In the genomic region with DNA sequence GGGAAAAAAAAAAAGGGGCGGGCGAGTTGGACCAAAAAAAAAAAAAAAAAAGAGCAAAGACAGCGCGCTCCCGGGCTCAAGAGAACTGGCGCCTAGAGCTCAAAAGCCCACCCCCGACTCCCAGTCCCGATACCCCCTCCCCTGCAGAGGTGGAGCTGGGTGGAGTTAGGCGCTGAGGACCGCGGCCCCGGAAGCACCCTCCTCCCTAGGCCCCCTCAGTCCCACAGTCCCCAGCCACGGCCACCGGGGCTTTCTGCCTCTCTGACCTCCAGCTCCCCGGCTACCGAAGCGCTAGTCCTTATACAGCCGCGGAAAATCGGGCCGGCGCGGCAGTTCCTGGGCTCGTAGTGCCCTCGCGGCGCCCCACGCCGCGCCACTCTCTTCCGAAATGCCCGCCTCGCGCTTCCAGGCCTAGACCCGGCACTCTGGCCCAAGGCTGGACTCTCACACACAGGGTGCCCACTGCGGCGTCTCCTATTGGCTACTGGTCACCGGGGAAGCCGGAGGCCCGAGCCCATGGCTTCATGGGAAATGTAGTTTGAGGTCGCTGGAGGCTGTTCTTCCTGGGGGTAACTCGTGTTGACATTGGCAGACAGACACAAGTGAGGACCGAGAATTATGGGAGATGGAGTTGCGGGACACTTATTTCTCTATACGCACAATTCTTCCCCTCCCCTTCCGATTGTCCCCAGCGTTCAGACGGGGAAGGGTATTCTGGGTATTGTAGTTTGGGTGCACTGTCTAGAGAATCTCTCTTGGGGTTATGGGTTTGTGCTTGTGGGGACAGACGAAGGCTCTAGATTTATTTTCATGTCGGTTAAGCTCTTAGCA, we compare ENCODE assay signal across 8 cellular contexts. TPM values are rescaled to one million over a fixed set of nuclear protein-coding genes. Genes with fewer than 3 reads are reported as not detected.
DNase-seq lines count a peak whose midpoint lies in the region; ATAC-seq, FAIRE-seq and TF ChIP-seq lines count a peak whose summit lies in the region.

A gene with protein sequence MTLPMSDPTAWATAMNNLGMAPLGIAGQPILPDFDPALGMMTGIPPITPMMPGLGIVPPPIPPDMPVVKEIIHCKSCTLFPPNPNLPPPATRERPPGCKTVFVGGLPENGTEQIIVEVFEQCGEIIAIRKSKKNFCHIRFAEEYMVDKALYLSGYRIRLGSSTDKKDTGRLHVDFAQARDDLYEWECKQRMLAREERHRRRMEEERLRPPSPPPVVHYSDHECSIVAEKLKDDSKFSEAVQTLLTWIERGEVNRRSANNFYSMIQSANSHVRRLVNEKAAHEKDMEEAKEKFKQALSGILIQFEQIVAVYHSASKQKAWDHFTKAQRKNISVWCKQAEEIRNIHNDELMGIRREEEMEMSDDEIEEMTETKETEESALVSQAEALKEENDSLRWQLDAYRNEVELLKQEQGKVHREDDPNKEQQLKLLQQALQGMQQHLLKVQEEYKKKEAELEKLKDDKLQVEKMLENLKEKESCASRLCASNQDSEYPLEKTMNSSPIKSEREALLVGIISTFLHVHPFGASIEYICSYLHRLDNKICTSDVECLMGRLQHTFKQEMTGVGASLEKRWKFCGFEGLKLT (minus strand): TSS at position 427 of the 831 bp plus-strand sequence. CDS start 199,993 bp downstream, outside the sequence.

- H3K36me3 Mint-ChIP-seq in T-helper 1 cell treated with Interleukin-12 subunit alpha and Interleukin-12 subunit beta and Interleukin-4 antibody, amounts not matched to agents 30 μg/mL and 1 μg/mL, for 36 hours (ENCODE audit: low read depth), result no peaks in the 10 kb centered on the region

- H3K4me1 ChIP-seq in psoas muscle, result no peaks in the 10 kb centered on the region

- H3K27me3 Mint-ChIP-seq in T-helper 1 cell treated with Interleukin-12 subunit alpha and Interleukin-12 subunit beta and Interleukin-4 antibody, amounts not matched to agents 30 μg/mL and 1 μg/mL, for 36 hours (ENCODE audit: low read depth), result no peaks in the 10 kb centered on the region

- peak within 1 kb of the TSS; percentile 90 for H3K27ac ChIP-seq in psoas muscle

- intact Hi-C loops in left ventricle myocardium superior (cut with micrococcal nuclease) (no loop called here), psoas muscle (cut with DNase I) (loop anchor here in 1 of 2 donors (5.0 kb wide), 1 partner anchor 501 kb away; a partner anchor contains a TSS)

- ATAC-seq in HG02884 (IDR thresholded peaks at IDR 0.05; ENCODE audit: unreplicated experiment) (peak; percentile 97), left ventricle myocardium superior (peak; percentile 99), psoas muscle (peak; percentile 99)

- no peaks in the 10 kb centered on the region for H3K9me3 Mint-ChIP-seq in T-helper 1 cell treated with Interleukin-12 subunit alpha and Interleukin-12 subunit beta and Interleukin-4 antibody, amounts not matched to agents 30 μg/mL and 1 μg/mL, for 36 hours

- in situ Hi-C loops in GM13977 (cut with MboI; ENCODE audit: low pct_unique_long_range_greater_than_20kb, low sequenced_read_pairs, unreplicated experiment), result loop anchor here (25.0 kb wide), 1 partner anchor 316 kb away; no protein-coding TSS in a partner anchor

- H3K4me3 Mint-ChIP-seq in T-helper 1 cell treated with Interleukin-12 subunit alpha and Interleukin-12 subunit beta and Interleukin-4 antibody, amounts not matched to agents 30 μg/mL and 1 μg/mL, for 36 hours, result no peak within 1 kb of the TSS

- no peak for FAIRE-seq in urothelium cell line (lab: Jason Lieb, UNC)

- H3K27me3 ChIP-seq in psoas muscle (ENCODE audit: insufficient read depth in 3 of 3, low read length in 2 of 3), result peaks cover 0 to 12% (median 0%) of the 10 kb centered on the region in 3 donors

- H3K4me3 ChIP-seq in psoas muscle, result peak within 1 kb of the TSS; percentile 78

- H3K9me3 ChIP-seq in psoas muscle, result no peaks in the 10 kb centered on the region

- DNase-seq in GM13977 (ENCODE audit: low spot score) (peak; percentile 78), NCI-H1694 (lab: John Stamatoyannopoulos, UW) (peak; percentile 96), amygdala (lab: John Stamatoyannopoulos, UW) (peak; percentile 2 to 97 (median 89)), left ventricle myocardium superior (peak; percentile 92), psoas muscle (peak; percentile 89 to 95), urothelium cell line (ENCODE audit: low spot score) (peak; percentile 78)

- WGBS in psoas muscle, 3 donors, result 0 to 32% (median 0%) methylated on average over 13 to 47 of the region's 50 CpGs

- H3K4me1 Mint-ChIP-seq in T-helper 1 cell treated with Interleukin-12 subunit alpha and Interleukin-12 subunit beta and Interleukin-4 antibody, amounts not matched to agents 30 μg/mL and 1 μg/mL, for 36 hours (ENCODE audit: low read depth), result peaks cover 7% of the 10 kb centered on the region

- H3K36me3 ChIP-seq in psoas muscle (ENCODE audit: insufficient read depth in 1 of 2, low read depth in 1 of 2), result peaks cover 0 to 10% of the 10 kb centered on the region in 2 donors

- H3K27ac Mint-ChIP-seq in T-helper 1 cell treated with Interleukin-12 subunit alpha and Interleukin-12 subunit beta and Interleukin-4 antibody, amounts not matched to agents 30 μg/mL and 1 μg/mL, for 36 hours, result peak within 1 kb of the TSS; percentile 79

- TF ChIP-seq CTCF in GM13977 (IDR thresholded peaks at IDR 0.05; ENCODE audit: extremely low read depth, insufficient read depth, missing control alignments) (no peak), psoas muscle (IDR thresholded peaks at IDR 0.05) (no peak)

RNA-seq across cellular contexts. Expression of the gene that starts here (rescaled TPM):
- total RNA-seq in left ventricle myocardium superior (13.2 TPM), psoas muscle (10 to 100 TPM in 3 of 4 donors, 1 to 10 TPM in 1; 8.8 to 13.4 (median 11.4) TPM)
- 10 to 100 TPM in 1 of 3 donors, 1 to 10 TPM in 2; 4.7 to 11.3 (median 7.6) TPM for polyA plus RNA-seq in psoas muscle

Comparison
In these comparisons a context has a peak if more than half of its experiments do, and no peak if none do; other contexts are left out.
1. Peak in every context shown above with its lines: DNase-seq, ATAC-seq, H3K4me3 ChIP-seq and H3K27ac ChIP-seq.